In genomic region chr3:161770532-161771386, GRCh38 we compare ENCODE assay signal across 9 cellular contexts.
A peak's percentile ranks its signal among the peaks of the same experiment; 100 is the strongest.
DNase-seq lines count a peak whose midpoint lies in the region; ATAC-seq and TF ChIP-seq lines count a peak whose summit lies in the region.
"Had no signal": no experiment of that assay in that cellular context is flagged by ENCODE, and none has a peak within 500 bp of the region (broad histone marks: within the 10 kb centered on the region; RNA-seq: fewer than 3 reads in every experiment).

No MANE protein-coding gene starts in this region.

- CTCF ChIA-PET in GM10248 (lab: Yijun Ruan, JAX): interaction anchor here (1.0 kb wide), 1 partner anchor 34 kb away, joined by 3 read pairs; no protein-coding TSS in a partner anchor

- peak; percentile 86 for ATAC-seq in GM19452 (IDR thresholded peaks at IDR 0.05; ENCODE audit: unreplicated experiment)
- ATAC-seq in HG03108 (IDR thresholded peaks at IDR 0.05; ENCODE audit: unreplicated experiment): peak; percentile 74
- peak; percentile 85 for ATAC-seq in activated naive CD8-positive, alpha-beta T cell treated with anti-CD3 and anti-CD28 coated beads, Interleukin-2, amount 50 U/mL, for 24 hours

- peak; percentile 8 for DNase-seq in GM10248 (ENCODE audit: extremely low spot score)
- DNase-seq in activated naive CD8-positive, alpha-beta T cell treated with anti-CD3 and anti-CD28 coated beads, Interleukin-2, amount 50 U/mL, for 24 hours: peak; percentile 1
- DNase-seq in activated CD8-positive, alpha-beta memory T cell treated with anti-CD3 and anti-CD28 coated beads, Interleukin-2, amount 50 U/mL, for 4 hours: no peak
- no peak for DNase-seq in NCI-H187 (lab: John Stamatoyannopoulos, UW)
- no peak for DNase-seq in NCI-H524 treated with DMSO at 0.1 percent for 48 hours (lab: John Stamatoyannopoulos, UW)
- DNase-seq in NCI-H1417 (lab: John Stamatoyannopoulos, UW): no peak
- DNase-seq: aorta had no signal

- H3K36me3 Mint-ChIP-seq in activated naive CD8-positive, alpha-beta T cell treated with anti-CD3 and anti-CD28 coated beads, Interleukin-2, amount 50 U/mL, for 24 hours (ENCODE audit: low read depth): no peaks in the 10 kb centered on the region

- H3K27ac Mint-ChIP-seq in activated naive CD8-positive, alpha-beta T cell treated with anti-CD3 and anti-CD28 coated beads, Interleukin-2, amount 50 U/mL, for 24 hours: peak overlapping the region; percentile 60

- H3K4me1 Mint-ChIP-seq in activated naive CD8-positive, alpha-beta T cell treated with anti-CD3 and anti-CD28 coated beads, Interleukin-2, amount 50 U/mL, for 24 hours: peaks cover 10% of the 10 kb centered on the region

- no peak overlapping the region for H3K4me3 Mint-ChIP-seq in activated naive CD8-positive, alpha-beta T cell treated with anti-CD3 and anti-CD28 coated beads, Interleukin-2, amount 50 U/mL, for 24 hours

- H3K9me3 Mint-ChIP-seq in activated naive CD8-positive, alpha-beta T cell treated with anti-CD3 and anti-CD28 coated beads, Interleukin-2, amount 50 U/mL, for 24 hours: no peaks in the 10 kb centered on the region

- POLR2A ChIA-PET in GM10248 (lab: Yijun Ruan, JAX): no interaction called here

- TF ChIP-seq CTCF in GM10248 (IDR thresholded peaks at IDR 0.05; ENCODE audit: control extremely low read depth, extremely low read depth, low read depth, missing control alignments): no peak

- no peaks in the 10 kb centered on the region for H3K27me3 Mint-ChIP-seq in activated naive CD8-positive, alpha-beta T cell treated with anti-CD3 and anti-CD28 coated beads, Interleukin-2, amount 50 U/mL, for 24 hours

Comparison
In these comparisons a context has a peak if more than half of its experiments do, and no peak if none do; other contexts are left out.
1. DNase-seq: peak in GM10248 (single experiment) and activated naive CD8-positive, alpha-beta T cell treated with anti-CD3 and anti-CD28 coated beads, Interleukin-2, amount 50 U/mL, for 24 hours (single experiment); none in activated CD8-positive, alpha-beta memory T cell treated with anti-CD3 and anti-CD28 coated beads, Interleukin-2, amount 50 U/mL, for 4 hours (single experiment), NCI-H187 (0 of 2), NCI-H524 treated with DMSO at 0.1 percent for 48 hours (single experiment) and NCI-H1417 (0 of 3).
2. Peak in every context shown above with its lines, with median percentiles within 50 percentile points of each other: ATAC-seq.